8 cellular contexts compared by ENCODE assay signal in the genomic region with DNA sequence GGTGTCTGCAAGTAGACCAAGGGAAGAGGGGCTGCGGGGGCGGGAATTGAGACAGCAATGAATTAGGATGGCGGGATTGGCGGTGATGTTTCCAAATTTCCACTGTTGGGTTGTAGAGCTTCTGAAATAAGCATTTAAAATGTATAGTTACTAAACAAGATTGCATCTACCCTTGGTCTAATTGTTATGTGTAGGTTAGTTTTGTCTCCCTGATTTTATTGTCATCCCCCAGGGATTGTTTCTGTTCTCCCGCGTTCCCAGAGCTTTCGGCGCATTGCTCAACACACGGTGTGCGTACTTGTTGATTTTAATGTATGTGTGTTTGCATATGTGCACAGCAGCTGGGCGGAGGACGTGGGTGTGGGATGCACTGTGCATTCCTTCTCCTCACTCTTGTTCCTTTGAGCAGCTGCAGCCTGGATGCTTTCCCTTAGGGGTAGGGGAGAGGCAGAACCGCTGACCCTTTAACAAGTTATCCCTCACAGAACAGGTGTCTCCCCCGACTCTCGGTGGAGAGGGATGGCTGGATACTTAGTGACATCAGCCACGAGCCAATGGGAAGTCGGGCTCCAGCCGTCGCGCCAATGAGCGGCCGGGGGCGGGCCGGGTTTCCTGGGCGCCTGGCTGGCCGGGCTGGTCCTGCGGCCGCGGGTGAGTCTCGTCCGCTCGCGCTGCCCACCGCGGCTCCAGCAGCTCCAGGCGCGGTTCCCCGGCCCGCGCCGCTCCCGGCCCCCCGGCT. TPM values are rescaled to one million over a fixed set of nuclear protein-coding genes. Genes with fewer than 3 reads are reported as not detected.
DNase-seq lines count a peak whose midpoint lies in the region; ATAC-seq and TF ChIP-seq lines count a peak whose summit lies in the region.

A gene with protein sequence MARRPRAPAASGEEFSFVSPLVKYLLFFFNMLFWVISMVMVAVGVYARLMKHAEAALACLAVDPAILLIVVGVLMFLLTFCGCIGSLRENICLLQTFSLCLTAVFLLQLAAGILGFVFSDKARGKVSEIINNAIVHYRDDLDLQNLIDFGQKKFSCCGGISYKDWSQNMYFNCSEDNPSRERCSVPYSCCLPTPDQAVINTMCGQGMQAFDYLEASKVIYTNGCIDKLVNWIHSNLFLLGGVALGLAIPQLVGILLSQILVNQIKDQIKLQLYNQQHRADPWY (plus strand): TSS at position 613 of the 739 bp plus-strand sequence. CDS start 274 bp downstream, outside the sequence.

- H3F3A ChIP-seq in smooth muscle cell (ENCODE audit: low read depth) = no peaks in the 10 kb centered on the region

- H3K27ac Mint-ChIP-seq in immature natural killer cell = peak within 1 kb of the TSS in 2 of 6 donors; percentile 27 to 71

- H3K36me3 ChIP-seq in WERI-Rb-1 (no peaks in the 10 kb centered on the region; the same call in 1 of the 2 replicates), mammary epithelial cell (ENCODE audit: insufficient read depth, low read length) (no peaks in the 10 kb centered on the region), smooth muscle cell (ENCODE audit: low read depth) (no peaks in the 10 kb centered on the region)

- no TSS peak for BruUV-seq in mammary epithelial cell (replicated peaks; lab: Mats Ljungman, UMichigan)

- H3K4me3 ChIP-seq in WERI-Rb-1 (ENCODE audit: low read depth, low read length) (peak within 1 kb of the TSS; percentile 54), mammary epithelial cell (replicated peaks in 1 of 3; ENCODE audit: insufficient read depth in 1 of 3, low read depth in 2 of 3, low read length in 3 of 3) (peak within 1 kb of the TSS; percentile 53 to 55 (median 54)), smooth muscle cell (peak within 1 kb of the TSS; percentile 44)

- H3K79me2 ChIP-seq in mammary epithelial cell (ENCODE audit: insufficient read depth, low read length) (no peaks in the 10 kb centered on the region), smooth muscle cell (ENCODE audit: low read depth) (no peaks in the 10 kb centered on the region)

- H3K27ac ChIP-seq in WERI-Rb-1 (no peak within 1 kb of the TSS), mammary epithelial cell (ENCODE audit: insufficient read depth, low read depth, low read length) (no peak within 1 kb of the TSS), smooth muscle cell (ENCODE audit: low read depth) (no peak within 1 kb of the TSS)

- peak within 1 kb of the TSS; percentile 89 to 96 (median 91) for H3K4me3 Mint-ChIP-seq in immature natural killer cell

- dilution Hi-C loops in mammary epithelial cell (cut with HindIII; ENCODE audit: low sequenced_read_pairs) = no loop called here

- in situ Hi-C loops in mammary epithelial cell (cut with MboI; ENCODE audit: low sequenced_read_pairs in 2 of 2) = no loop called here

- 0% methylated on average over 10 of the region's 43 CpGs for WGBS in mammary epithelial cell (ENCODE audit: low coverage, missing lambda C conversion rate)
- WGBS in smooth muscle cell (ENCODE audit: low lambda C conversion rate) = 6% methylated on average over 25 of the region's 43 CpGs

- H3K4me1 ChIP-seq in mammary epithelial cell (ENCODE audit: insufficient read depth, low read length) (peaks cover 10% of the 10 kb centered on the region), smooth muscle cell (ENCODE audit: low read depth) (no peaks in the 10 kb centered on the region)

- peak within 1 kb of the TSS; percentile 90 for H2AFZ ChIP-seq in mammary epithelial cell (ENCODE audit: low read depth, low read length)
- peak within 1 kb of the TSS; percentile 89 for H2AFZ ChIP-seq in smooth muscle cell (ENCODE audit: low read depth)

- CTCF ChIA-PET in mammary epithelial cell (lab: Charles Lee; ENCODE audit: low non-redundant PET) = no interaction called here

- H3K27me3 ChIP-seq in WERI-Rb-1 (ENCODE audit: insufficient read depth, low read depth, severe bottlenecking) (no peaks in the 10 kb centered on the region), mammary epithelial cell (ENCODE audit: insufficient read depth, low read length) (no peaks in the 10 kb centered on the region), smooth muscle cell (ENCODE audit: low read depth) (peaks cover 47% of the 10 kb centered on the region)

- H3K9ac ChIP-seq in mammary epithelial cell (ENCODE audit: insufficient read depth, low read length) (peak within 1 kb of the TSS; percentile 9), smooth muscle cell (ENCODE audit: low read depth) (no peak within 1 kb of the TSS)

- H3K4me1 Mint-ChIP-seq in immature natural killer cell = peaks cover 20 to 24% of the 10 kb centered on the region in 2 donors

- peaks cover 4 to 22% (median 11%) of the 10 kb centered on the region in 3 donors for H3K27me3 Mint-ChIP-seq in immature natural killer cell (ENCODE audit: low read depth in 3 of 3)

- H4K20me1 ChIP-seq in mammary epithelial cell (ENCODE audit: insufficient read depth, low read length) (no peaks in the 10 kb centered on the region), smooth muscle cell (ENCODE audit: low read depth) (no peaks in the 10 kb centered on the region)

- DNase-seq in NCI-H187 (lab: John Stamatoyannopoulos, UW) (peak; percentile 50 to 58), WERI-Rb-1 (peak; percentile 86), mammary epithelial cell (peak; percentile 71), immature natural killer cell (peak; percentile 51 to 57 (median 55)), smooth muscle cell (lab: John Stamatoyannopoulos, UW; ENCODE audit: unreplicated experiment) (peak; percentile 23), NOMO-1 treated with DMSO at 0.1 percent for 48 hours (lab: John Stamatoyannopoulos, UW; ENCODE audit: unreplicated experiment) (no peak)

- H3K4me2 ChIP-seq in mammary epithelial cell (ENCODE audit: insufficient read depth, low read depth, low read length) (peak within 1 kb of the TSS; percentile 93), smooth muscle cell (peak within 1 kb of the TSS; percentile 96)

- H3K36me3 Mint-ChIP-seq in immature natural killer cell = peaks cover 0 to 6% (median 0%) of the 10 kb centered on the region in 3 donors

- H3K9me3 ChIP-seq in WERI-Rb-1 (ENCODE audit: severe bottlenecking) (no peaks in the 10 kb centered on the region), mammary epithelial cell (replicated peaks; ENCODE audit: insufficient read depth, low read length) (no peaks in the 10 kb centered on the region), smooth muscle cell (replicated peaks; ENCODE audit: low read depth) (no peaks in the 10 kb centered on the region)

- peak; percentile 52 for TF ChIP-seq POLR2A in GM18505 (IDR thresholded peaks at IDR 0.05; ENCODE audit: borderline replicate concordance, extremely low read depth, insufficient read depth, insufficient read length)

- intact Hi-C loops in mammary epithelial cell (cut with micrococcal nuclease) = no loop called here

- peak; percentile 68 for ATAC-seq in GM18505 (IDR thresholded peaks at IDR 0.05; ENCODE audit: unreplicated experiment)
- ATAC-seq in HG02840 (IDR thresholded peaks at IDR 0.05; ENCODE audit: low FRiP score, unreplicated experiment) = peak; percentile 61

- TF ChIP-seq CTCF in WERI-Rb-1 (IDR thresholded peaks at IDR 0.05; ENCODE audit: low read depth, low read length) (no peak), mammary epithelial cell (conservative IDR thresholded peaks at IDR 0.05 in 1 of 2, IDR thresholded peaks at IDR 0.05 in 1 of 2; ENCODE audit: extremely low read depth in 1 of 2, insufficient read depth in 1 of 2, low read depth in 1 of 2, low read length in 2 of 2) (no peak), smooth muscle cell (IDR thresholded peaks at IDR 0.05; ENCODE audit: borderline replicate concordance, insufficient read depth, poor library complexity, severe bottlenecking) (no peak)

- no peaks in the 10 kb centered on the region for H3K9me3 Mint-ChIP-seq in immature natural killer cell

RNA-seq across cellular contexts. Expression of the gene that starts here (rescaled TPM):
- total RNA-seq in mammary epithelial cell (1 to 10 TPM; 1.7 to 1.8 TPM), smooth muscle cell (2.0 and 2.8 TPM in 2 replicates)
- polyA plus RNA-seq in mammary epithelial cell (4.8 TPM), immature natural killer cell (1 to 10 TPM; 3.4 to 6.9 (median 6.2) TPM), smooth muscle cell (1.6 and 2.4 TPM in 2 replicates)
- 7.2 TPM for polyA minus RNA-seq in mammary epithelial cell
